Comparison of ENCODE assay signal across 22 cellular contexts in the genomic region with DNA sequence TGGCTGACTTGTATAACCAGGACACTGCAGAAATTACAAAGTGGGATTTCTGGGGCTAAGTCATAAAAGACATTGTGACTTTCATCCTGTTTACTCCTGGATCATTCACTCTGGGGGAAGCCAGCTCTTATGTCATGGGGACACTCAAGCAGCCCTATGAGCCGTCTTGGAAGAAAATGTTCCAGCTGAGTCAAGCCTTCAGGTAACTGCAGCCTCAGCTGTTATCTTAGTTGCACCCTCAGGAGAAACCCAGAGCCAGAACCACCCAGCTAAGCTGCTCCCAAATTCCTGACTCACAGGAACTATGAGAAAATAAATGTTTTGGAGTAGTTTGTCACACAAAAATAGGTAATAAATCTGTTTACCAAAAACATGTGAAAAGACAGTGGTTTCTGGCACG.
"Had no signal": no experiment of that assay in that cellular context is flagged by ENCODE, and none has a peak within 500 bp of the region (broad histone marks: within the 10 kb centered on the region; RNA-seq: fewer than 3 reads in every experiment).

No MANE protein-coding gene starts in this region.

- H3K4me1 ChIP-seq: upper lobe of right lung had no signal

- ATAC-seq: heart left ventricle, left cardiac atrium, upper lobe of right lung had no signal

- H3K27ac ChIP-seq: heart left ventricle, upper lobe of right lung had no signal

- H3K27me3 Mint-ChIP-seq: activated B cell treated with CpG ODN at 0.5 μM for 24 hours; activated CD4-positive, alpha-beta memory T cell treated with anti-CD3 and anti-CD28 coated beads for 36 hours; activated naive CD8-positive, alpha-beta T cell treated with anti-CD3 and anti-CD28 coated beads for 36 hours; central memory CD8-positive, alpha-beta T cell; memory B cell had no signal

- FAIRE-seq: astrocyte had no signal

- H3K9me3 Mint-ChIP-seq: activated B cell treated with CpG ODN at 0.5 μM for 24 hours; activated CD4-positive, alpha-beta memory T cell treated with anti-CD3 and anti-CD28 coated beads for 36 hours; activated naive CD8-positive, alpha-beta T cell treated with anti-CD3 and anti-CD28 coated beads for 36 hours; central memory CD8-positive, alpha-beta T cell; memory B cell; T-helper 1 cell treated with Interleukin-12 subunit alpha and Interleukin-12 subunit beta and Interleukin-4 antibody, amounts not matched to agents 30 μg/mL and 1 μg/mL, for 36 hours had no signal

- H3K27ac Mint-ChIP-seq: activated CD4-positive, alpha-beta memory T cell treated with anti-CD3 and anti-CD28 coated beads for 36 hours; activated naive CD8-positive, alpha-beta T cell treated with anti-CD3 and anti-CD28 coated beads for 36 hours; memory B cell; T-helper 1 cell treated with Interleukin-12 subunit alpha and Interleukin-12 subunit beta and Interleukin-4 antibody, amounts not matched to agents 30 μg/mL and 1 μg/mL, for 36 hours had no signal

- DNase-seq: activated B cell treated with CpG ODN at 0.5 μM for 24 hours; activated CD4-positive, alpha-beta memory T cell treated with anti-CD3 and anti-CD28 coated beads for 36 hours; activated CD4-positive, alpha-beta T cell treated with anti-CD3 and anti-CD28 coated beads for 4 hours; activated naive CD4-positive, alpha-beta T cell treated with Interleukin-2 at 50 U/mL for 16 hours; activated naive CD8-positive, alpha-beta T cell treated with anti-CD3 and anti-CD28 coated beads for 36 hours; activated T-cell treated with anti-CD3 and anti-CD28 coated beads, Interleukin-2, amount 50 U/mL, for 48 hours; cortex of kidney; erythroblast; heart left ventricle; islet precursor cell; left cardiac atrium; occipital lobe; posterior cingulate gyrus; retina; stimulated activated CD4-positive, alpha-beta T cell treated with anti-CD3 and anti-CD28 coated beads, Interleukin-4, amount 100 ng/mL, for 24 hours; stimulated activated naive CD4-positive, alpha-beta T cell treated with Interleukin-2 at 50 U/mL for 16 hours; T1000; upper lobe of right lung had no signal

- H3K27me3 ChIP-seq: heart left ventricle, upper lobe of right lung had no signal

- H3K4me3 Mint-ChIP-seq: activated B cell treated with CpG ODN at 0.5 μM for 24 hours; activated CD4-positive, alpha-beta memory T cell treated with anti-CD3 and anti-CD28 coated beads for 36 hours; activated naive CD8-positive, alpha-beta T cell treated with anti-CD3 and anti-CD28 coated beads for 36 hours; central memory CD8-positive, alpha-beta T cell; memory B cell; T-helper 1 cell treated with Interleukin-12 subunit alpha and Interleukin-12 subunit beta and Interleukin-4 antibody, amounts not matched to agents 30 μg/mL and 1 μg/mL, for 36 hours had no signal

- H3K9me3 ChIP-seq: heart left ventricle, upper lobe of right lung had no signal

- H3K4me3 ChIP-seq: heart left ventricle, upper lobe of right lung had no signal
